ENCODE assay signal across 23 cellular contexts in the genomic region with DNA sequence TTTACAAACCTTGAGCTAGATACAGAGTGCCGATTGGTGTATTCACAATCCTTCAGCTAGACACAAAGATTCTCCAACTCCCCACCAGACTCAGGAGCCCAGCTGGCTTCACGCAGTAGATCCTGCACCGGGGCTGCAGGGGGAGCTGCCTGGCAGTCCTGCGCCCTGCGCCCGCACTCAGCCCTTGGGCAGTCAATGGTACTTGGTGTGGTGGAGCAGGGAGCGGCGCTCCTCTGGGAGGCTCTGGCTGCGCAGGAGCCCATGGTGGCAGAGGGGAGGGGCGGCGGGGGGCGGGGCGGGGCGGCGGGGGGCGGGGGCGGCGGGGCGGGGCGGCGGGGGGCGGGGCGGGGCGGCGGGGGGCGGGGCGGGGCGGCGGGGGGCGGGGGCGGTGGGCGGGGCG.
"Had no signal": no experiment of that assay in that cellular context is flagged by ENCODE, and none has a peak within 500 bp of the region (broad histone marks: within the 10 kb centered on the region; RNA-seq: fewer than 3 reads in every experiment).

No MANE protein-coding gene starts in this region.

- H3K27ac ChIP-seq: coronary artery, left lung, neutrophil, pancreas, right lobe of liver, thoracic aorta, transverse colon, upper lobe of right lung, uterus had no signal

- H3K4me1 Mint-ChIP-seq: mesothelial cell of epicardium, naive B cell, neural crest cell had no signal

- H3K4me3 Mint-ChIP-seq: effector memory CD8-positive, alpha-beta T cell; mesothelial cell of epicardium; naive B cell; natural killer cell treated with Interleukin-12 subunit alpha and Interleukin-12 subunit beta and Interleukin-15 and Interleukin-18, amount 100 ng/mL, for 72 hours; neural crest cell had no signal

- H3K36me3 Mint-ChIP-seq: mesothelial cell of epicardium; naive B cell; natural killer cell treated with Interleukin-12 subunit alpha and Interleukin-12 subunit beta and Interleukin-15 and Interleukin-18, amount 100 ng/mL, for 72 hours had no signal

- H3K9me3 ChIP-seq: mucosa of descending colon, neutrophil, pancreas, right lobe of liver, thoracic aorta, transverse colon, upper lobe of right lung, uterus had no signal

- H3K4me3 ChIP-seq: coronary artery, left lung, mucosa of descending colon, right lobe of liver, thoracic aorta, transverse colon, upper lobe of right lung, uterus had no signal

- DNase-seq: effector memory CD8-positive, alpha-beta T cell; head of caudate nucleus; left cardiac atrium; mesenchymal stem cell; naive B cell; small intestine; stimulated activated CD4-positive, alpha-beta T cell treated with anti-CD3 and anti-CD28 coated beads, Interleukin-15, amount 100 ng/mL, for 24 hours; stimulated activated CD4-positive, alpha-beta T cell treated with anti-CD3 and anti-CD28 coated beads, Interleukin-2, amount 100 ng/mL, for 48 hours; stimulated activated naive CD4-positive, alpha-beta T cell; substantia nigra; transverse colon; upper lobe of right lung; uterus had no signal

- H3K27me3 Mint-ChIP-seq: effector memory CD8-positive, alpha-beta T cell; naive B cell; natural killer cell treated with Interleukin-12 subunit alpha and Interleukin-12 subunit beta and Interleukin-15 and Interleukin-18, amount 100 ng/mL, for 72 hours had no signal

- H3K27me3 ChIP-seq: left lung, neutrophil, pancreas, transverse colon, upper lobe of right lung, uterus had no signal

- H3K27ac Mint-ChIP-seq: effector memory CD8-positive, alpha-beta T cell; mesothelial cell of epicardium; naive B cell; natural killer cell treated with Interleukin-12 subunit alpha and Interleukin-12 subunit beta and Interleukin-15 and Interleukin-18, amount 100 ng/mL, for 72 hours had no signal

- H3K36me3 ChIP-seq: left lung, neutrophil, pancreas, right lobe of liver, thoracic aorta, transverse colon, upper lobe of right lung, uterus had no signal

- H3K4me1 ChIP-seq: left lung, pancreas, right lobe of liver, transverse colon, upper lobe of right lung, uterus had no signal
